Comparison of ENCODE assay signal across 15 cellular contexts in genomic region chr19:21143846-21144245, GRCh38. TPM values are rescaled to one million over a fixed set of nuclear protein-coding genes. Genes with fewer than 3 reads are reported as not detected.
DNase-seq lines count a peak whose midpoint lies in the region; ATAC-seq, FAIRE-seq and TF ChIP-seq lines count a peak whose summit lies in the region.
"Had no signal": no experiment of that assay in that cellular context is flagged by ENCODE, and none has a peak within 500 bp of the region (broad histone marks: within the 10 kb centered on the region; RNA-seq: fewer than 3 reads in every experiment).

No MANE protein-coding gene starts in this region.

- no peaks in the 10 kb centered on the region for H4K20me1 ChIP-seq in keratinocyte (ENCODE audit: control insufficient read depth, extremely low read depth, insufficient read depth, low read length)

- H3K27me3 ChIP-seq in keratinocyte (ENCODE audit: control insufficient read depth, extremely low read depth, insufficient read depth, low read length), result no peaks in the 10 kb centered on the region
- H3K27me3 ChIP-seq in thyroid gland, result no peaks in the 10 kb centered on the region
- H3K27me3 ChIP-seq: esophagus muscularis mucosa had no signal

- peak overlapping the region; percentile 75 for H3K4me2 ChIP-seq in keratinocyte (ENCODE audit: control insufficient read depth, extremely low read depth, insufficient read depth, low read depth, low read length)

- peaks cover 47% of the 10 kb centered on the region for H3K4me1 Mint-ChIP-seq in activated naive CD8-positive, alpha-beta T cell (ENCODE audit: low read depth)
- H3K4me1 Mint-ChIP-seq in activated naive CD8-positive, alpha-beta T cell treated with anti-CD3 and anti-CD28 coated beads for 36 hours, result peaks cover 39% of the 10 kb centered on the region
- H3K4me1 Mint-ChIP-seq in activated naive CD8-positive, alpha-beta T cell treated with anti-CD3 and anti-CD28 coated beads, Interleukin-2, amount 50 U/mL, for 24 hours, result peaks cover 36% of the 10 kb centered on the region

- H3K4me3 ChIP-seq in keratinocyte (ENCODE audit: control insufficient read depth in 2 of 3, extremely low read depth in 1 of 3, insufficient read depth in 2 of 3, low read depth in 1 of 3, low read length in 3 of 3) (peak overlapping the region in 1 of 3 experiments; percentile 88), thyroid gland (replicated peaks in 1 of 3) (no peak overlapping the region)
- H3K4me3 ChIP-seq: esophagus muscularis mucosa, prostate gland had no signal

- H3K4me1 ChIP-seq in keratinocyte (ENCODE audit: control insufficient read depth, extremely low read depth, insufficient read depth, low read length), result peaks cover 11% of the 10 kb centered on the region
- peaks cover 12 to 28% of the 10 kb centered on the region in 2 donors for H3K4me1 ChIP-seq in thyroid gland
- H3K4me1 ChIP-seq: prostate gland had no signal

- dilution Hi-C loops in keratinocyte (cut with MboI; ENCODE audit: extremely low pct_ligation_motif_present, low sequenced_read_pairs), result no loop called here

- H3K9me3 Mint-ChIP-seq in activated naive CD8-positive, alpha-beta T cell (ENCODE audit: low read depth), result no peaks in the 10 kb centered on the region
- H3K9me3 Mint-ChIP-seq in activated naive CD8-positive, alpha-beta T cell treated with anti-CD3 and anti-CD28 coated beads for 36 hours, result peaks cover 12% of the 10 kb centered on the region
- peaks cover 3% of the 10 kb centered on the region for H3K9me3 Mint-ChIP-seq in activated naive CD8-positive, alpha-beta T cell treated with anti-CD3 and anti-CD28 coated beads, Interleukin-2, amount 50 U/mL, for 24 hours
- H3K9me3 Mint-ChIP-seq: stimulated activated naive B cell treated with anti-CD40 and anti-IgM and Interleukin-4, amounts not matched to agents 10 μg/mL and 1 μg/mL and 100 μg/mL, for 72 hours had no signal

- 42 to 54% methylated on average over 1 of the region's 1 CpG for WGBS in thyroid gland, 2 donors

- H3K36me3 ChIP-seq in keratinocyte (ENCODE audit: control insufficient read depth in 2 of 2, extremely low read depth in 1 of 2, insufficient read depth in 2 of 2, low read length in 2 of 2) (peaks cover 5 to 8% of the 10 kb centered on the region in 2 experiments), thyroid gland (no peaks in the 10 kb centered on the region)
- H3K36me3 ChIP-seq: prostate gland had no signal

- DNase-seq in activated naive CD8-positive, alpha-beta T cell treated with anti-CD3 and anti-CD28 coated beads for 36 hours, result no peak
- no peak for DNase-seq in activated naive CD8-positive, alpha-beta T cell treated with anti-CD3 and anti-CD28 coated beads, Interleukin-2, amount 50 U/mL, for 24 hours
- peak; percentile 21 for DNase-seq in keratinocyte (ENCODE audit: low read depth, low spot score)
- peak; percentile 13 to 37 for DNase-seq in thyroid gland
- DNase-seq in activated CD4-positive, CD25-positive, alpha-beta regulatory T cell (lab: John Stamatoyannopoulos, UW), result no peak
- DNase-seq in NCI-H146 (lab: John Stamatoyannopoulos, UW), result no peak
- DNase-seq: activated gamma-delta T cell treated with Interleukin-2 at 50 U/mL for 16 hours; mesendoderm; stimulated activated CD4-positive, alpha-beta T cell treated with anti-CD3 and anti-CD28 coated beads, Interleukin-2, amount 100 ng/mL, for 24 hours; stimulated activated naive B cell treated with anti-CD40 and anti-IgM and Interleukin-4, amounts not matched to agents 10 μg/mL and 1 μg/mL and 100 μg/mL, for 72 hours had no signal

- H3K27ac ChIP-seq in keratinocyte (ENCODE audit: control insufficient read depth, insufficient read depth, low read length) (peak overlapping the region; percentile 89), thyroid gland (peak overlapping the region in 2 of 3 donors; percentile 42 to 85)
- H3K27ac ChIP-seq: esophagus muscularis mucosa, prostate gland had no signal

- H3K36me3 Mint-ChIP-seq in activated naive CD8-positive, alpha-beta T cell, result peaks cover 27% of the 10 kb centered on the region
- peaks cover 58% of the 10 kb centered on the region for H3K36me3 Mint-ChIP-seq in activated naive CD8-positive, alpha-beta T cell treated with anti-CD3 and anti-CD28 coated beads for 36 hours
- peaks cover 61% of the 10 kb centered on the region for H3K36me3 Mint-ChIP-seq in activated naive CD8-positive, alpha-beta T cell treated with anti-CD3 and anti-CD28 coated beads, Interleukin-2, amount 50 U/mL, for 24 hours (ENCODE audit: low read depth)

- H3K27ac Mint-ChIP-seq in activated naive CD8-positive, alpha-beta T cell, result peak overlapping the region; percentile 34
- H3K27ac Mint-ChIP-seq in activated naive CD8-positive, alpha-beta T cell treated with anti-CD3 and anti-CD28 coated beads for 36 hours, result no peak overlapping the region
- no peak overlapping the region for H3K27ac Mint-ChIP-seq in activated naive CD8-positive, alpha-beta T cell treated with anti-CD3 and anti-CD28 coated beads, Interleukin-2, amount 50 U/mL, for 24 hours
- H3K27ac Mint-ChIP-seq: stimulated activated naive B cell treated with anti-CD40 and anti-IgM and Interleukin-4, amounts not matched to agents 10 μg/mL and 1 μg/mL and 100 μg/mL, for 72 hours had no signal

- TF ChIP-seq CTCF in keratinocyte (optimal IDR thresholded peaks at IDR 0.05 in 1 of 3, IDR thresholded peaks at IDR 0.05 in 1 of 3, conservative IDR thresholded peaks at IDR 0.05 in 1 of 3; ENCODE audit: extremely low read depth in 1 of 3, insufficient read depth in 2 of 3, low read length in 3 of 3) (no peak), thyroid gland (IDR thresholded peaks at IDR 0.05) (no peak)

- no peaks in the 10 kb centered on the region for H3K9me1 ChIP-seq in keratinocyte (ENCODE audit: control insufficient read depth, extremely low read depth, insufficient read depth, low read length)

- H2AFZ ChIP-seq in keratinocyte (ENCODE audit: control insufficient read depth, low read length), result no peak overlapping the region

- intact Hi-C loops in thyroid gland (cut with DNase I), result no loop called here

- H3K79me2 ChIP-seq in keratinocyte (ENCODE audit: control insufficient read depth, insufficient read depth, low read length), result peaks cover 18% of the 10 kb centered on the region

- peak overlapping the region; percentile 98 for H3K4me3 Mint-ChIP-seq in activated naive CD8-positive, alpha-beta T cell
- no peak overlapping the region for H3K4me3 Mint-ChIP-seq in activated naive CD8-positive, alpha-beta T cell treated with anti-CD3 and anti-CD28 coated beads for 36 hours
- peak overlapping the region; percentile 11 for H3K4me3 Mint-ChIP-seq in activated naive CD8-positive, alpha-beta T cell treated with anti-CD3 and anti-CD28 coated beads, Interleukin-2, amount 50 U/mL, for 24 hours

- no peak for ATAC-seq in activated naive CD8-positive, alpha-beta T cell treated with anti-CD3 and anti-CD28 coated beads, Interleukin-2, amount 50 U/mL, for 24 hours
- ATAC-seq in HG02938 (IDR thresholded peaks at IDR 0.05; ENCODE audit: unreplicated experiment), result no peak
- ATAC-seq: activated CD4-positive, CD25-positive, alpha-beta regulatory T cell treated with anti-CD3 and anti-CD28 coated beads, Interleukin-2, amount 50 U/mL, for 24 hours; stimulated activated naive B cell treated with anti-CD40 and anti-IgM and Interleukin-4, amounts not matched to agents 10 μg/mL and 1 μg/mL and 100 μg/mL, for 72 hours had no signal

- no peak for FAIRE-seq in keratinocyte (lab: Jason Lieb, UNC)

- TF ChIP-seq POLR2A in thyroid gland (IDR thresholded peaks at IDR 0.05), result no peak

- H3K9ac ChIP-seq in keratinocyte (ENCODE audit: control insufficient read depth, extremely low read depth, insufficient read depth, low read length), result peak overlapping the region; percentile 52

- H3K27me3 Mint-ChIP-seq in activated naive CD8-positive, alpha-beta T cell, result no peaks in the 10 kb centered on the region
- no peaks in the 10 kb centered on the region for H3K27me3 Mint-ChIP-seq in activated naive CD8-positive, alpha-beta T cell treated with anti-CD3 and anti-CD28 coated beads for 36 hours
- H3K27me3 Mint-ChIP-seq in activated naive CD8-positive, alpha-beta T cell treated with anti-CD3 and anti-CD28 coated beads, Interleukin-2, amount 50 U/mL, for 24 hours, result no peaks in the 10 kb centered on the region
- H3K27me3 Mint-ChIP-seq: stimulated activated naive B cell treated with anti-CD40 and anti-IgM and Interleukin-4, amounts not matched to agents 10 μg/mL and 1 μg/mL and 100 μg/mL, for 72 hours had no signal

- H3K9me3 ChIP-seq in keratinocyte (ENCODE audit: control insufficient read depth, low read depth, low read length), result no peaks in the 10 kb centered on the region
- H3K9me3 ChIP-seq in thyroid gland, result no peaks in the 10 kb centered on the region
- H3K9me3 ChIP-seq: esophagus muscularis mucosa, prostate gland had no signal

RNA-seq across cellular contexts. Expression of gene ZNF431, which starts 2.0 kb away (rescaled TPM):
- total RNA-seq in activated naive CD8-positive, alpha-beta T cell treated with anti-CD3 and anti-CD28 coated beads for 36 hours, result 10 to 100 TPM; 16.0 to 20.2 TPM
- 7.9 to 16.6 TPM (median 15.7 TPM) in 3 replicates for polyA plus RNA-seq in keratinocyte
- 13.1 TPM for polyA plus RNA-seq in keratinocyte (2011; ENCODE audit: low read depth)
- polyA plus RNA-seq in keratinocyte (2011; cell fraction: cytosol; rRNA removed), result 3.1 and 8.0 TPM in 2 replicates
- 31.2 and 36.9 TPM in 2 replicates for polyA plus RNA-seq in keratinocyte (2011; cell fraction: nucleus; rRNA removed)
- polyA plus RNA-seq in keratinocyte (2012; ENCODE audit: low replicate concordance), result 7.6 and 28.3 TPM in 2 replicates
- polyA minus RNA-seq in keratinocyte, result 16.3 to 19.5 TPM (median 18.2 TPM) in 3 replicates
- 6.7 TPM for polyA minus RNA-seq in keratinocyte (2011; cell fraction: cytosol; rRNA and poly(A)+ RNA removed)
- 33.0 and 48.2 TPM in 2 replicates for polyA minus RNA-seq in keratinocyte (2011; cell fraction: nucleus; rRNA and poly(A)+ RNA removed)
- total RNA-seq in thyroid gland, result 10 to 100 TPM; 22.7 to 29.6 (median 24.2) TPM

Comparison
In these comparisons a context has a peak if more than half of its experiments do, and no peak if none do; other contexts are left out.
1. DNase-seq: peak in keratinocyte (single experiment) and thyroid gland (2 of 2); none in activated naive CD8-positive, alpha-beta T cell treated with anti-CD3 and anti-CD28 coated beads for 36 hours (single experiment), activated naive CD8-positive, alpha-beta T cell treated with anti-CD3 and anti-CD28 coated beads, Interleukin-2, amount 50 U/mL, for 24 hours (single experiment), activated CD4-positive, CD25-positive, alpha-beta regulatory T cell (0 of 4) and NCI-H146 (single experiment).